8 cellular contexts compared by ENCODE assay signal in the genomic region with DNA sequence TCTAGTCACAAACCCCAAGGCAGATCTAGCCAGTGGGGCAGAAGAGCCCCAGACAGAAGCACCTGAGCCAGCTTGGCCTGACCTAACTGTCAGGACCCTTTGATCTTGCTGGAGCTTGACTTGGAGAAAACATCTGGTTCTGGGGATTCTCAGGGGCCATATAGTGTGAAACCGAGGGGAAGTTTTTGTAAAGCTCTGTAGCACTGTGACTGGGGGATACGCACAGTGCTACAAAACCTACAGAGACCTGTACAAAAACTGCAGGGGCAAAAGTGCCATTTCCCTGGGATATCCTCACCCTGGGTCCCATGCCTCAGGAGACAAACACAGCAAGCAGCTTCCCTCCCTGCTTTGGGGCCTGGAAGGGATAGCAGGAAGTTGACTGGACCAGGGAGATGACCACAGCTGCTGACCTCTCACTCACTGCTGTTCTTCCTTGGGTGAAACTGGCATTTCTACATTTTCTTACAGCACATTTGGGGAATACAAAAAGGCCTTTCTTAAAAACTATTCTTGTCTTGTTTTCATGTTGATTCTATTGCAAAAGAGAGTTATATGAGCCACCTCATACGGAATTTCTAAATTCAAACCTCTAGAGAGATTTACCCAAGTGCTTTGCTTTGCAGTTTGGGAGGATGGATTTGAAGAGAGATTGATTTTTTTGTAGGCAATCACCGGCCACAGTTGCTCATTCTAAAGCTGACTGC.
DNase-seq lines count a peak whose midpoint lies in the region; ATAC-seq and TF ChIP-seq lines count a peak whose summit lies in the region.

No MANE protein-coding gene starts in this region.

- DNase-seq in left lung (no peak), sigmoid colon (no peak), prostate gland (ENCODE audit: low spot score) (no peak), NCI-H1105 treated with DMSO at 0.1 percent for 48 hours (lab: John Stamatoyannopoulos, UW) (no peak), middle frontal gyrus (ENCODE audit: extremely low spot score, low spot score) (no peak)

- intact Hi-C loops in left lung (cut with DNase I) (no loop called here), sigmoid colon (cut with DNase I) (no loop called here), prostate gland (cut with DNase I) (no loop called here)

- TF ChIP-seq POLR2A in sigmoid colon (IDR thresholded peaks at IDR 0.05) (no peak), prostate gland (IDR thresholded peaks at IDR 0.05) (no peak)

- TF ChIP-seq EP300 in sigmoid colon (IDR thresholded peaks at IDR 0.05), result no peak

- H3K9me3 ChIP-seq in left lung, result no peaks in the 10 kb centered on the region
- H3K9me3 ChIP-seq in sigmoid colon, result no peaks in the 10 kb centered on the region
- H3K9me3 ChIP-seq in prostate gland, result no peaks in the 10 kb centered on the region

- H3K27me3 ChIP-seq in left lung (no peaks in the 10 kb centered on the region), sigmoid colon (no peaks in the 10 kb centered on the region), prostate gland (replicated peaks; ENCODE audit: insufficient read depth) (no peaks in the 10 kb centered on the region)

- WGBS in sigmoid colon, 2 donors, result 72 to 89% methylated on average over 4 of the region's 4 CpGs
- 75% methylated on average over 4 of the region's 4 CpGs for WGBS in prostate gland

- H3K27ac ChIP-seq in left lung (peak overlapping the region in 1 of 2 donors; percentile 71), sigmoid colon (peak overlapping the region in 1 of 4 donors; percentile 14), prostate gland (no peak overlapping the region)

- H3K36me3 ChIP-seq in left lung, result no peaks in the 10 kb centered on the region
- no peaks in the 10 kb centered on the region for H3K36me3 ChIP-seq in sigmoid colon
- H3K36me3 ChIP-seq in prostate gland, result no peaks in the 10 kb centered on the region

- no peak for TF ChIP-seq CTCF in left lung (IDR thresholded peaks at IDR 0.05)
- no peak for TF ChIP-seq CTCF in sigmoid colon (IDR thresholded peaks at IDR 0.05)
- no peak for TF ChIP-seq CTCF in prostate gland (IDR thresholded peaks at IDR 0.05)

- peak overlapping the region; percentile 10; the same call in 1 of the 2 replicates for H3K4me3 ChIP-seq in GM08714 (ENCODE audit: low read length)
- no peak overlapping the region for H3K4me3 ChIP-seq in left lung
- no peak overlapping the region for H3K4me3 ChIP-seq in sigmoid colon
- no peak overlapping the region for H3K4me3 ChIP-seq in prostate gland

- ATAC-seq in GM21447 (IDR thresholded peaks at IDR 0.05; ENCODE audit: unreplicated experiment) (peak; percentile 42), HG03460 (IDR thresholded peaks at IDR 0.05; ENCODE audit: unreplicated experiment) (peak; percentile 31), left lung (peak; percentile 67)

- peaks cover 0 to 21% of the 10 kb centered on the region in 2 donors for H3K4me1 ChIP-seq in left lung
- H3K4me1 ChIP-seq in sigmoid colon, result no peaks in the 10 kb centered on the region
- H3K4me1 ChIP-seq in prostate gland (replicated peaks), result no peaks in the 10 kb centered on the region
